Comparison of ENCODE assay signal across 14 cellular contexts in the genomic region with DNA sequence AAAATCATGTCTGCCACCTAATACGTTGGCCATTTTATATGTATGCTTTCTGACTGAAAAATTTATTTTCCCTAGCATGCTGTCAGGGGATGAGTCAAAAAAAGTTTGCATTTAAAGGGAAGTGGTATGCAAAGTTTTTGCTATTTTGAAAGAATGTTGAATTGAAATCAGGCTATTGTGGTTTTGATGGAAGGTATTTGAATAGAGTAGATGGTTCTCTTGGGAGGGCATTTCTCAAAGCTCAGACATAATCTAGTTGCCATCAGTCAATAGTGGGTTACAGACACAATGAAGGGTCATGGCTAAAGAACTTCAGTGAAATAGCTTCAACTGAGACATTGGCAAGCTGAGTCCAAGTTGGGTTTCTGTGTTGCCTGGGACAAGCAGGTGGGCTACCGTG.
DNase-seq lines count a peak whose midpoint lies in the region; ATAC-seq lines count a peak whose summit lies in the region.
"Had no signal": no experiment of that assay in that cellular context is flagged by ENCODE, and none has a peak within 500 bp of the region (broad histone marks: within the 10 kb centered on the region; RNA-seq: fewer than 3 reads in every experiment).

No MANE protein-coding gene starts in this region.

- H3K27me3 ChIP-seq in adipocyte (replicated peaks; ENCODE audit: control insufficient read depth, insufficient read depth, low read length): no peaks in the 10 kb centered on the region
- H3K27me3 ChIP-seq: foreskin keratinocyte had no signal

- DNase-seq in adipocyte (ENCODE audit: low read depth) (peak; percentile 50), 8988T (no peak), NCI-H345 treated with DMSO at 0.1 percent for 48 hours (lab: John Stamatoyannopoulos, UW; ENCODE audit: unreplicated experiment) (no peak), OCI-M2 (lab: John Stamatoyannopoulos, UW; ENCODE audit: unreplicated experiment) (no peak)
- DNase-seq in effector CD4-positive, alpha-beta T cell: no peak
- DNase-seq: central memory CD4-positive, alpha-beta T cell; foreskin keratinocyte; mesenchymal stem cell; NCI-H2081 treated with DMSO at 0.1 percent for 48 hours; stimulated activated naive CD4-positive, alpha-beta T cell treated with Interleukin-2 at 50 U/mL for 16 hours had no signal

- H3K4me3 ChIP-seq in adipocyte (ENCODE audit: low read length): no peak overlapping the region
- H3K4me3 ChIP-seq: skin epidermis had no signal

- H3K36me3 ChIP-seq in adipocyte (ENCODE audit: control insufficient read depth, insufficient read depth, low read length, severe bottlenecking): peaks cover 34% of the 10 kb centered on the region

- H3K9ac ChIP-seq in adipocyte (ENCODE audit: low read length): no peak overlapping the region

- ATAC-seq in GM18508 (IDR thresholded peaks at IDR 0.05; ENCODE audit: insufficient read depth, unreplicated experiment) (peak; percentile 84), GM21447 (IDR thresholded peaks at IDR 0.05; ENCODE audit: unreplicated experiment) (peak; percentile 94), HG03103 (IDR thresholded peaks at IDR 0.05; ENCODE audit: low read depth, unreplicated experiment) (peak; percentile 79)
- ATAC-seq: foreskin keratinocyte had no signal

- no peaks in the 10 kb centered on the region for H3K4me1 ChIP-seq in adipocyte (ENCODE audit: control insufficient read depth, insufficient read depth, low read length)
- H3K4me1 ChIP-seq: foreskin keratinocyte had no signal

- no peaks in the 10 kb centered on the region for H3K9me3 ChIP-seq in adipocyte (ENCODE audit: control insufficient read depth, low read length)
